Comparison of ENCODE assay signal across 15 cellular contexts in the genomic region with DNA sequence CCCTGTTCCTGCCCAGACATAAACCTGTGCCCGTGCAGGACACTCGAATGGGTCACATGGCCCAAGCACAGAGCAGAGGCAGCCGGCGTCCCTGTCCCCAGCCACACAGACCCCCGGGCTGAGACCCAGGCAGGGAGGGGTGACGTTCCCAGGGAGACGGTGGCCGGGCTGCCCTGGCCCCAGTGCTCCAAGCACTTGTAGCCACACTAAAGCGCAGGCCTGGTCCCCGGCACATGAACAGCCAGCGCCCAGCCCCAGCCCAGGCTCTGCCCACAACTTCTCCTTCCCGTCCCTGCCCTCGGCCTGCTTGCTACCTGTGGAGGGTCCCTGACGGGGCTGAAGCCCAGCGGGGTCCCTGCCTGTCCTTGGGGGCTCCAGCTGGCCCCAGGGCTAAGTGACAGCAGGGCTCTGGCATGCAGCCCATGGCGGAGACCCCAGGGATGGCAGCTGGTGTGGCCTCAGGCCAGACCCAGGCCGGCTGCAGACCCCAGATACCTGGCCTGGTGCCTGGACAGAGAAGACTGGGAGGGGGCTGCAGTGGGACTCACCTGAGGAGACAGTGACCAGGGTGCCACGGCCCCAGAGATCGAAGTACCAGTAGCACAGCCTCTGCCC.
DNase-seq lines count a peak whose midpoint lies in the region; ATAC-seq and TF ChIP-seq lines count a peak whose summit lies in the region.
"Had no signal": no experiment of that assay in that cellular context is flagged by ENCODE, and none has a peak within 500 bp of the region (broad histone marks: within the 10 kb centered on the region; RNA-seq: fewer than 3 reads in every experiment).

No MANE protein-coding gene starts in this region.

- H3K4me3 Mint-ChIP-seq in CD14-positive monocyte (peak overlapping the region in 1 of 2 donors; percentile 72), IgD-negative memory B cell (peak overlapping the region; percentile 89 to 100 (median 100))

- no peak for TF ChIP-seq EP300 in ovary (IDR thresholded peaks at IDR 0.05)

- peaks cover 58 to 70% (median 64%) of the 10 kb centered on the region in 3 donors for H3K27me3 Mint-ChIP-seq in CD14-positive monocyte (ENCODE audit: low read depth in 3 of 3)
- H3K27me3 Mint-ChIP-seq in IgD-negative memory B cell, result no peaks in the 10 kb centered on the region

- DNase-seq in CD14-positive monocyte (ENCODE audit: low spot score) (peak; percentile 38), ecto neural progenitor cell (ENCODE audit: low spot score) (peak; percentile 20), ovary (peak; percentile 3 to 21 (median 8)), NCI-H510A treated with DMSO at 0.1 percent for 48 hours (lab: John Stamatoyannopoulos, UW) (no peak), SHP77 (lab: John Stamatoyannopoulos, UW) (no peak), NCI-H748 treated with DMSO at 0.1 percent for 48 hours (lab: John Stamatoyannopoulos, UW) (no peak)
- DNase-seq: activated effector memory CD4-positive, alpha-beta T cell treated with anti-CD3 and anti-CD28 coated beads, Interleukin-2, amount 50 U/mL, for 16 hours; erythroblast; occipital lobe; SHP77 treated with DMSO at 0.1 percent for 48 hours had no signal

- H3K36me3 ChIP-seq in ovary, result no peaks in the 10 kb centered on the region

- no peaks in the 10 kb centered on the region for H3K27me3 ChIP-seq in ovary
- H3K27me3 ChIP-seq: hepatocyte had no signal

- no peak overlapping the region for H3K4me3 ChIP-seq in ovary
- H3K4me3 ChIP-seq: hepatocyte had no signal

- ATAC-seq in HG03457 (IDR thresholded peaks at IDR 0.05; ENCODE audit: unreplicated experiment), result no peak

- H3K36me3 Mint-ChIP-seq in CD14-positive monocyte (peaks cover 0 to 6% of the 10 kb centered on the region in 2 donors), IgD-negative memory B cell (peaks cover 19% of the 10 kb centered on the region)

- H3K9me3 Mint-ChIP-seq in CD14-positive monocyte (peaks cover 0 to 14% (median 4%) of the 10 kb centered on the region in 7 donors), IgD-negative memory B cell (peaks cover 0 to 5% (median 0%) of the 10 kb centered on the region in 3 donors)

- H3K27ac Mint-ChIP-seq in CD14-positive monocyte (no peak overlapping the region), IgD-negative memory B cell (no peak overlapping the region)

- H3K9me3 ChIP-seq in ovary, result no peaks in the 10 kb centered on the region
- H3K9me3 ChIP-seq: BLaER1 treated with 17β-estradiol and CSF1 and Interleukin-3, amounts not matched to agents 10 nM and 100 nM had no signal

- no peaks in the 10 kb centered on the region for H3K4me1 ChIP-seq in ovary (ENCODE audit: insufficient read depth)

- no peak overlapping the region for H3K27ac ChIP-seq in ovary
- H3K27ac ChIP-seq: hepatocyte, VCaP had no signal

- TF ChIP-seq POLR2A in ovary (IDR thresholded peaks at IDR 0.05), result no peak

- peaks cover 10% of the 10 kb centered on the region for H3K4me1 Mint-ChIP-seq in CD14-positive monocyte
- H3K4me1 Mint-ChIP-seq in IgD-negative memory B cell, result no peaks in the 10 kb centered on the region

- intact Hi-C loops in CD14-positive monocyte (cut with micrococcal nuclease) (no loop called here), ovary (cut with DNase I) (no loop called here)

- WGBS in ovary, 3 donors, result 81 to 89% (median 86%) methylated on average over 17 to 19 of the region's 19 CpGs

- TF ChIP-seq CTCF in CD14-positive monocyte (IDR thresholded peaks at IDR 0.05), result no peak
- no peak for TF ChIP-seq CTCF in ovary (IDR thresholded peaks at IDR 0.05)

Comparison
In these comparisons a context has a peak if more than half of its experiments do, and no peak if none do; other contexts are left out.
1. DNase-seq: peak in CD14-positive monocyte (single experiment), ecto neural progenitor cell (single experiment) and ovary (5 of 5); none in NCI-H510A treated with DMSO at 0.1 percent for 48 hours (single experiment), SHP77 (0 of 2) and NCI-H748 treated with DMSO at 0.1 percent for 48 hours (single experiment).